ENCODE assay signal across 11 cellular contexts in the genomic region with DNA sequence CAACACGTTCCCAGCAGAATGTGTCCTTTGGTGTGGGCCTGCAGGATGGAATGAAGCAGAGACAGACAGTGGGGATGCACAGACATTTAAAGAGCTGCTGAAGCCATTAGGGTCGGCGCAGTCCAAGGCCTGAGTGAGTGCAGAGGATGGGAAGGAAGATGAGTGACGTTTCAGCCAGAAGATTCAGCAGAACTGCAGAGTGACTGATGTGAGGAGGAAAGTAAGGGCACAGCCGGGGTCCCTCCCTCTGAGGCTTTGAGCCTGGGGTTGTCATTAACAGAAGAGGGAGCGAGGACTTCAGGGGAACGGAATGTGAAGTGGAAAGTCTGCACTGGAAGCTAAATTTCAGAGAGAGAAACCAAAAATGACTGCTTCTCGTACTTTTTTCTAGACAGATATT.
DNase-seq lines count a peak whose midpoint lies in the region; ATAC-seq and TF ChIP-seq lines count a peak whose summit lies in the region.
"Had no signal": no experiment of that assay in that cellular context is flagged by ENCODE, and none has a peak within 500 bp of the region (broad histone marks: within the 10 kb centered on the region; RNA-seq: fewer than 3 reads in every experiment).

No MANE protein-coding gene starts in this region.

- H3K9me3 ChIP-seq in Panc1 (ENCODE audit: control insufficient read depth, insufficient read depth, low read depth, low read length) (no peaks in the 10 kb centered on the region; the same call in 1 of the 2 replicates), cardiac muscle cell (ENCODE audit: low read depth) (peaks cover 2% of the 10 kb centered on the region), neutrophil (peaks cover 3% of the 10 kb centered on the region), MM.1S (replicated peaks; ENCODE audit: insufficient read depth, low read length) (no peaks in the 10 kb centered on the region)
- H3K9me3 ChIP-seq: ovary had no signal

- H3K27me3 ChIP-seq in ACC112 (ENCODE audit: insufficient read depth, low read length) (no peaks in the 10 kb centered on the region), Panc1 (ENCODE audit: control insufficient read depth, insufficient read depth, low read length) (no peaks in the 10 kb centered on the region), cardiac muscle cell (no peaks in the 10 kb centered on the region), neutrophil (no peaks in the 10 kb centered on the region), MM.1S (replicated peaks; ENCODE audit: insufficient read depth, low read length) (no peaks in the 10 kb centered on the region)
- H3K27me3 ChIP-seq: ovary had no signal

- POLR2A ChIA-PET in Panc1 (lab: Charles Lee) = no interaction called here

- H3K27ac ChIP-seq in ACC112 (ENCODE audit: low read depth, low read length) = no peak overlapping the region
- H3K27ac ChIP-seq in Panc1 (ENCODE audit: low read length) = peak overlapping the region; percentile 5; the same call in 1 of the 2 replicates
- peak overlapping the region; percentile 57 for H3K27ac ChIP-seq in cardiac muscle cell
- H3K27ac ChIP-seq in neutrophil = peak overlapping the region; percentile 64
- H3K27ac ChIP-seq in MM.1S (ENCODE audit: low read length) = no peak overlapping the region

- H2AFZ ChIP-seq in ACC112 (ENCODE audit: low read length, unreplicated experiment) (peak overlapping the region; percentile 55), MM.1S (ENCODE audit: low read length) (no peak overlapping the region)

- H3K9ac ChIP-seq in MM.1S (ENCODE audit: low read length) = no peak overlapping the region

- intact Hi-C loops in Panc1 (cut with micrococcal nuclease; ENCODE audit: unreplicated experiment) = no loop called here

- BruUV-seq in Panc1 (replicated peaks; lab: Mats Ljungman, UMichigan) = no TSS peak

- H3K9me2 ChIP-seq in MM.1S (replicated peaks; ENCODE audit: insufficient read depth, low read length) = no peaks in the 10 kb centered on the region

- no peak for ATAC-seq in Panc1
- ATAC-seq in HG03135 (IDR thresholded peaks at IDR 0.05; ENCODE audit: unreplicated experiment) = no peak

- in situ Hi-C loops in Panc1 (cut with HindIII; ENCODE audit: low pct_unique_long_range_greater_than_20kb, low sequenced_read_pairs) = no loop called here

- no peak for DNase-seq in Panc1 (ENCODE audit: low read depth, low spot score)
- DNase-seq in cardiac muscle cell (ENCODE audit: low read depth in 1 of 2, low spot score in 1 of 2) = peak in 1 of 2 donors; percentile 36
- no peak for DNase-seq in NCI-H187 treated with DMSO at 0.1 percent for 48 hours (lab: John Stamatoyannopoulos, UW)
- no peak for DNase-seq in MM.1S
- no peak for DNase-seq in NCI-H1436 (lab: John Stamatoyannopoulos, UW)
- DNase-seq: NCI-H345; ovary; stimulated activated CD4-positive, alpha-beta T cell treated with anti-CD3 and anti-CD28 coated beads, Interleukin-4, amount 100 ng/mL, for 4 hours had no signal

- no peak for TF ChIP-seq CTCF in Panc1 (IDR thresholded peaks at IDR 0.05)
- no peak for TF ChIP-seq CTCF in cardiac muscle cell (IDR thresholded peaks at IDR 0.05; ENCODE audit: low read depth, low read length)
- no peak for TF ChIP-seq CTCF in neutrophil (IDR thresholded peaks at IDR 0.05)
- TF ChIP-seq CTCF in MM.1S (IDR thresholded peaks at IDR 0.05; ENCODE audit: low read length) = no peak

- H3F3A ChIP-seq in MM.1S (ENCODE audit: insufficient read depth, low read length) = no peaks in the 10 kb centered on the region

- H3K4me3 ChIP-seq in ACC112 (ENCODE audit: low read depth, low read length) = no peak overlapping the region
- H3K4me3 ChIP-seq in Panc1 (ENCODE audit: low read depth in 2 of 2, low read length in 2 of 2) = no peak overlapping the region
- H3K4me3 ChIP-seq in cardiac muscle cell = no peak overlapping the region
- H3K4me3 ChIP-seq in neutrophil (ENCODE audit: low read depth in 1 of 2, low read length in 1 of 2) = no peak overlapping the region
- no peak overlapping the region for H3K4me3 ChIP-seq in MM.1S (ENCODE audit: low read length)
- H3K4me3 ChIP-seq: ovary had no signal

- no peaks in the 10 kb centered on the region for H4K20me1 ChIP-seq in MM.1S (ENCODE audit: insufficient read depth, low read length)

- H3K4me1 ChIP-seq in ACC112 (ENCODE audit: control insufficient read depth, insufficient read depth, low read length, unreplicated experiment) = peaks cover 14% of the 10 kb centered on the region
- peaks cover 11% of the 10 kb centered on the region for H3K4me1 ChIP-seq in Panc1 (ENCODE audit: control insufficient read depth, insufficient read depth, low read length)
- H3K4me1 ChIP-seq in cardiac muscle cell (ENCODE audit: low read depth) = peaks cover 18% of the 10 kb centered on the region
- peaks cover 3 to 6% of the 10 kb centered on the region in 2 experiments for H3K4me1 ChIP-seq in neutrophil (ENCODE audit: control insufficient read depth in 1 of 2, insufficient read depth in 1 of 2, low read depth in 1 of 2, low read length in 1 of 2)
- H3K4me1 ChIP-seq in MM.1S (ENCODE audit: low read length) = no peaks in the 10 kb centered on the region

- H3K79me2 ChIP-seq in ACC112 (ENCODE audit: control insufficient read depth, insufficient read depth, low read length, unreplicated experiment) = no peaks in the 10 kb centered on the region
- H3K79me2 ChIP-seq in MM.1S (ENCODE audit: low read length) = no peaks in the 10 kb centered on the region

- H3K4me2 ChIP-seq in MM.1S (ENCODE audit: low read depth, low read length) = no peak overlapping the region

- CTCF ChIA-PET in Panc1 (lab: Charles Lee) = no interaction called here

- peaks cover 9% of the 10 kb centered on the region; the same call in 1 of the 2 replicates for H3K36me3 ChIP-seq in ACC112 (ENCODE audit: insufficient read depth, low read length)
- H3K36me3 ChIP-seq in Panc1 (ENCODE audit: control insufficient read depth, insufficient read depth, low read length) = no peaks in the 10 kb centered on the region
- H3K36me3 ChIP-seq in cardiac muscle cell = peaks cover 5% of the 10 kb centered on the region
- H3K36me3 ChIP-seq in neutrophil = no peaks in the 10 kb centered on the region
- H3K36me3 ChIP-seq in MM.1S (replicated peaks; ENCODE audit: insufficient read depth, low read length) = no peaks in the 10 kb centered on the region
- H3K36me3 ChIP-seq: ovary had no signal

Comparison
In these comparisons a context has a peak if more than half of its experiments do, and no peak if none do; other contexts are left out.
1. H3K27ac ChIP-seq: peak in Panc1 (single experiment), cardiac muscle cell (single experiment) and neutrophil (single experiment); none in ACC112 (single experiment) and MM.1S (single experiment).